22 cellular contexts compared by ENCODE assay signal in genomic region chr5:172890659-172891058, GRCh38. TPM values are rescaled to one million over a fixed set of nuclear protein-coding genes. Genes with fewer than 3 reads are reported as not detected.
A peak's percentile ranks its signal among the peaks of the same experiment; 100 is the strongest.
DNase-seq lines count a peak whose midpoint lies in the region; ATAC-seq, FAIRE-seq and TF ChIP-seq lines count a peak whose summit lies in the region.
"Had no signal": no experiment of that assay in that cellular context is flagged by ENCODE, and none has a peak within 500 bp of the region (broad histone marks: within the 10 kb centered on the region; RNA-seq: fewer than 3 reads in every experiment).

No MANE protein-coding gene starts in this region.

- peaks cover 6% of the 10 kb centered on the region for H3K79me2 ChIP-seq in endothelial cell of umbilical vein (ENCODE audit: control insufficient read depth, insufficient read depth, low read length)

- H3K4me1 ChIP-seq in Panc1 (ENCODE audit: control insufficient read depth, insufficient read depth, low read length) (peaks cover 20% of the 10 kb centered on the region), endothelial cell of umbilical vein (ENCODE audit: control insufficient read depth, extremely low read depth, insufficient read depth, low read length) (peaks cover 35% of the 10 kb centered on the region), mucosa of stomach (ENCODE audit: control insufficient read depth, insufficient read depth, low read length) (peaks cover 26% of the 10 kb centered on the region), tibial artery (peaks cover 0 to 75% (median 39%) of the 10 kb centered on the region in 4 donors)
- H3K4me1 ChIP-seq: Peyer's patch had no signal

- H2AFZ ChIP-seq in endothelial cell of umbilical vein (ENCODE audit: low read depth, low read length), result no peak overlapping the region

- in situ Hi-C loops in Panc1 (cut with HindIII; ENCODE audit: low pct_unique_long_range_greater_than_20kb, low sequenced_read_pairs), result no loop called here

- no TSS peak for BruUV-seq in Panc1 (replicated peaks; lab: Mats Ljungman, UMichigan)
- no TSS peak for BruUV-seq in endothelial cell of umbilical vein (replicated peaks; lab: Mats Ljungman, UMichigan)

- no peak for TF ChIP-seq CTCF in Panc1 (IDR thresholded peaks at IDR 0.05)
- no peak for TF ChIP-seq CTCF in endothelial cell of umbilical vein (IDR thresholded peaks at IDR 0.05; ENCODE audit: extremely low read depth in 1 of 2, insufficient read depth in 1 of 2, low read depth in 1 of 2, low read length in 2 of 2)
- TF ChIP-seq CTCF in tibial artery (IDR thresholded peaks at IDR 0.05), result no peak

- H3K27ac ChIP-seq in Panc1 (ENCODE audit: low read length), result no peak overlapping the region
- peak overlapping the region; percentile 81 for H3K27ac ChIP-seq in endothelial cell of umbilical vein (ENCODE audit: insufficient read depth, low read depth, low read length)
- peak overlapping the region; percentile 86 to 96 for H3K27ac ChIP-seq in tibial artery
- H3K27ac ChIP-seq: VCaP had no signal

- ATAC-seq in Panc1 (peak; percentile 47; the same call in 1 of the 2 replicates), GM18907 (IDR thresholded peaks at IDR 0.05; ENCODE audit: unreplicated experiment) (no peak), GM18861 (IDR thresholded peaks at IDR 0.05; ENCODE audit: unreplicated experiment) (no peak)
- ATAC-seq: activated T-helper 17 cell treated with anti-CD3 and anti-CD28 coated beads, Interleukin-2, amount 50 U/mL, for 72 hours; left lung; mucosa of descending colon; stimulated activated naive CD8-positive, alpha-beta T cell treated with anti-CD3 and anti-CD28 coated beads, Interleukin-15, amount 100 ng/mL, for 72 hours had no signal

- POLR2A ChIA-PET in Panc1 (lab: Charles Lee) (interaction anchor here (0.6 kb wide), 1 partner anchor 109 kb away, joined by 3 read pairs; no protein-coding TSS in a partner anchor), endothelial cell of umbilical vein (lab: Charles Lee) (no interaction called here)

- no peak for TF ChIP-seq POLR2A in endothelial cell of umbilical vein (IDR thresholded peaks at IDR 0.05; ENCODE audit: low read depth, low read length)

- H3K9ac ChIP-seq in endothelial cell of umbilical vein (replicated peaks; ENCODE audit: extremely low read depth, insufficient read depth, low read length) (no peak overlapping the region), mucosa of stomach (ENCODE audit: low read length) (peak overlapping the region; percentile 20)
- H3K9ac ChIP-seq: SK-N-SH had no signal

- H3K4me3 ChIP-seq in Panc1 (ENCODE audit: low read depth in 2 of 2, low read length in 2 of 2) (no peak overlapping the region), endothelial cell of umbilical vein (replicated peaks in 1 of 3; ENCODE audit: insufficient read depth in 1 of 3, low read depth in 1 of 3, low read length in 3 of 3) (no peak overlapping the region), mucosa of stomach (ENCODE audit: low read length) (no peak overlapping the region), tibial artery (no peak overlapping the region)
- H3K4me3 ChIP-seq: left lung, mucosa of descending colon, Peyer's patch, uterus had no signal

- H3K9me3 ChIP-seq in Panc1 (ENCODE audit: control insufficient read depth, insufficient read depth, low read depth, low read length) (no peaks in the 10 kb centered on the region), endothelial cell of umbilical vein (replicated peaks; ENCODE audit: control insufficient read depth, insufficient read depth, low read length) (no peaks in the 10 kb centered on the region), mucosa of stomach (ENCODE audit: control insufficient read depth, low read length) (no peaks in the 10 kb centered on the region), tibial artery (no peaks in the 10 kb centered on the region)
- H3K9me3 ChIP-seq: left lung, mucosa of descending colon, Peyer's patch, SK-N-SH, uterus had no signal

- H3K9me1 ChIP-seq in endothelial cell of umbilical vein (replicated peaks; ENCODE audit: control insufficient read depth, extremely low read depth, insufficient read depth, low read length), result no peaks in the 10 kb centered on the region

- H3K27me3 ChIP-seq in Panc1 (ENCODE audit: control insufficient read depth, insufficient read depth, low read length), result no peaks in the 10 kb centered on the region
- no peaks in the 10 kb centered on the region for H3K27me3 ChIP-seq in endothelial cell of umbilical vein (ENCODE audit: control insufficient read depth in 2 of 2, insufficient read depth in 2 of 2, low read length in 2 of 2)
- no peaks in the 10 kb centered on the region for H3K27me3 ChIP-seq in mucosa of stomach (ENCODE audit: control insufficient read depth, insufficient read depth, low read length)
- no peaks in the 10 kb centered on the region for H3K27me3 ChIP-seq in tibial artery
- H3K27me3 ChIP-seq: left lung, Peyer's patch, uterus had no signal

- DNase-seq in Panc1 (ENCODE audit: low read depth, low spot score) (no peak), endothelial cell of umbilical vein (ENCODE audit: low read depth, low spot score) (no peak), tibial artery (no peak), NCI-H748 treated with DMSO at 0.1 percent for 48 hours (lab: John Stamatoyannopoulos, UW) (no peak)
- DNase-seq: activated CD4-positive, alpha-beta T cell treated with anti-CD3 and anti-CD28 coated beads, Interleukin-2, amount 50 U/mL, for 1 hour; activated naive CD8-positive, alpha-beta T cell treated with anti-CD3 and anti-CD28 coated beads, Interleukin-2, amount 10 ng/mL, durations not matched to agents 7 days and 5 days; cortex of kidney; DMS53; GDM1; left lung; NCI-H1417; NCI-H446; Peyer's patch; SK-N-SH; stimulated activated naive CD8-positive, alpha-beta T cell treated with anti-CD3 and anti-CD28 coated beads, Interleukin-15, amount 100 ng/mL, for 72 hours had no signal

- H4K20me1 ChIP-seq in endothelial cell of umbilical vein (replicated peaks; ENCODE audit: control insufficient read depth, extremely low read depth, insufficient read depth, low read length), result no peaks in the 10 kb centered on the region

- no peak overlapping the region for H3K4me2 ChIP-seq in endothelial cell of umbilical vein (ENCODE audit: insufficient read depth, low read length)
- H3K4me2 ChIP-seq: SK-N-SH had no signal

- CTCF ChIA-PET in Panc1 (lab: Charles Lee) (no interaction called here), endothelial cell of umbilical vein (lab: Charles Lee) (interaction anchor here (1.5 to 1.8 kb wide), 2 partner anchors 9 to 174 kb away, joined by 3 to 4 read pairs; no protein-coding TSS in a partner anchor)

- dilution Hi-C loops in endothelial cell of umbilical vein (cut with MboI; ENCODE audit: extremely low pct_ligation_motif_present, low sequenced_read_pairs), result no loop called here

- intact Hi-C loops in Panc1 (cut with micrococcal nuclease; ENCODE audit: unreplicated experiment), result no loop called here
- intact Hi-C loops in endothelial cell of umbilical vein (cut with micrococcal nuclease), result no loop called here
- intact Hi-C loops in tibial artery (cut with DNase I; ENCODE audit: low total_unique reads), result no loop called here

- FAIRE-seq in endothelial cell of umbilical vein (lab: Jason Lieb, UNC), result no peak

- H3K36me3 ChIP-seq in Panc1 (ENCODE audit: control insufficient read depth, insufficient read depth, low read length) (peaks cover 5% of the 10 kb centered on the region; the same call in 1 of the 2 replicates), endothelial cell of umbilical vein (ENCODE audit: control insufficient read depth in 2 of 2, extremely low read depth in 1 of 2, insufficient read depth in 2 of 2, low read length in 2 of 2) (no peaks in the 10 kb centered on the region), mucosa of stomach (ENCODE audit: control insufficient read depth, insufficient read depth, low read length) (peaks cover 6% of the 10 kb centered on the region), tibial artery (peaks cover 6 to 22% (median 9%) of the 10 kb centered on the region in 3 donors)
- H3K36me3 ChIP-seq: uterus had no signal

TF ChIP-seq in endothelial cell of umbilical vein, 7 proteins besides CTCF, POLR2A, EP300 and RAD21:
- no peak for TF ChIP-seq JUN (IDR thresholded peaks at IDR 0.05; ENCODE audit: borderline replicate concordance, insufficient read depth, insufficient read length, low read depth)
- TF ChIP-seq MAX (IDR thresholded peaks at IDR 0.05; ENCODE audit: insufficient read depth, insufficient read length), result no peak
- no peak for TF ChIP-seq MYC (IDR thresholded peaks at IDR 0.05; ENCODE audit: low read depth, low read length)
- TF ChIP-seq POLR2AphosphoS5 (IDR thresholded peaks at IDR 0.05; ENCODE audit: insufficient read depth, low read depth, low read length), result no peak

RNA-seq across cellular contexts. Expression of gene ERGIC1, which starts 56.6 kb away (rescaled TPM):
- total RNA-seq in Panc1 (2021; ENCODE audit: unreplicated experiment), result 206 TPM
- 419 TPM for polyA plus RNA-seq in Panc1 (2012; ENCODE audit: insufficient read length)
- total RNA-seq in endothelial cell of umbilical vein, result 105 and 118 TPM in 2 replicates
- polyA plus RNA-seq in endothelial cell of umbilical vein, result 109 and 115 TPM in 2 replicates
- polyA plus RNA-seq in endothelial cell of umbilical vein (2011; cell fraction: cytosol; rRNA removed), result 84.9 and 98.4 TPM in 2 replicates
- polyA plus RNA-seq in endothelial cell of umbilical vein (2011; cell fraction: nucleus; rRNA removed), result 63.2 and 75.9 TPM in 2 replicates
- polyA plus RNA-seq in endothelial cell of umbilical vein (2012), result 101 and 105 TPM in 2 replicates
- polyA minus RNA-seq in endothelial cell of umbilical vein, result 189 and 212 TPM in 2 replicates
- 41.4 TPM for polyA minus RNA-seq in endothelial cell of umbilical vein (2011; cell fraction: cytosol; rRNA and poly(A)+ RNA removed)
- 62.9 and 76.6 TPM in 2 replicates for polyA minus RNA-seq in endothelial cell of umbilical vein (2011; cell fraction: nucleus; rRNA and poly(A)+ RNA removed)
